34 cellular contexts compared by ENCODE assay signal in the genomic region with DNA sequence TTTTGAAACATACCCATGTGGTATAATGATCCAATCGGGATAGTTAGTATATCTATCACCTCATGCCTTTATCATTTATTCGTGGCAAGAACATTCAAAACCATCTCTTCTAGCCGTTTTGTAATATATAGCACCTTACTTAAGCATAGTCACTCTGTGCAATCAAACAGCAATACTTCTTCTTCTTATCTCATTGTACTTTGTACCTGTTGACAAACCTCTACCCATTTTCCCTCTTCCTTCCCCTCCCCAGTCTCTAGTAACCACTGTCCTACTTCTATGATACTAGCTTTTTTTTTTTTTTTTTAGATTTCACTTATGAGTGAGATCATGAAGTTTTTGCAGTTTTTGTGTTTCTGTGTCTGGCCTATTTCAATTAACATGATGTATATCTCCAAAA.
"Had no signal": no experiment of that assay in that cellular context is flagged by ENCODE, and none has a peak within 500 bp of the region (broad histone marks: within the 10 kb centered on the region; RNA-seq: fewer than 3 reads in every experiment).

No MANE protein-coding gene starts in this region.

- H3K9me3 ChIP-seq: ascending aorta had no signal

- H3K9me3 Mint-ChIP-seq: activated CD4-positive, alpha-beta T cell treated with anti-CD3 and anti-CD28 coated beads, Interleukin-2, amount 10 ng/mL, durations not matched to agents 24 days and 14 days; brain had no signal

- H3K4me3 Mint-ChIP-seq: activated B cell treated with CpG ODN at 0.5 μM for 24 hours; activated CD4-positive, alpha-beta memory T cell treated with anti-CD3 and anti-CD28 coated beads for 36 hours; activated CD4-positive, alpha-beta T cell treated with anti-CD3 and anti-CD28 coated beads, Interleukin-2, amount 10 ng/mL, durations not matched to agents 24 days and 14 days; activated CD8-positive, alpha-beta T cell treated with anti-CD3 and anti-CD28 coated beads for 36 hours; activated naive CD4-positive, alpha-beta T cell treated with anti-CD3 and anti-CD28 coated beads, Interleukin-2, amount 10 ng/mL, durations not matched to agents 7 days and 5 days; activated naive CD4-positive, alpha-beta T cell treated with anti-CD3 and anti-CD28 coated beads, Interleukin-2, amount 50 U/mL, for 24 hours; activated naive CD8-positive, alpha-beta T cell; activated naive CD8-positive, alpha-beta T cell treated with anti-CD3 and anti-CD28 coated beads, Interleukin-2, amount 10 ng/mL, durations not matched to agents 7 days and 5 days; activated naive CD8-positive, alpha-beta T cell treated with anti-CD3 and anti-CD28 coated beads, Interleukin-2, amount 50 U/mL, for 24 hours; activated T-cell treated with anti-CD3 and anti-CD28 coated beads, Interleukin-2, amount 50 U/mL, for 24 hours; brain; central memory CD8-positive, alpha-beta T cell; T-helper 1 cell treated with Interleukin-12 subunit alpha and Interleukin-12 subunit beta and Interleukin-4 antibody, amounts not matched to agents 30 μg/mL and 1 μg/mL, for 36 hours; T-helper 2 cell treated with Interferon-gamma antibody and Interleukin-4, amounts not matched to agents 5 μg/mL and 100 μg/mL, for 36 hours had no signal

- H3K27me3 Mint-ChIP-seq: activated B cell treated with CpG ODN at 0.5 μM for 24 hours; activated CD4-positive, alpha-beta memory T cell treated with anti-CD3 and anti-CD28 coated beads for 36 hours; activated CD4-positive, alpha-beta T cell treated with anti-CD3 and anti-CD28 coated beads, Interleukin-2, amount 10 ng/mL, durations not matched to agents 24 days and 14 days; activated CD8-positive, alpha-beta T cell treated with anti-CD3 and anti-CD28 coated beads for 36 hours; activated naive CD4-positive, alpha-beta T cell treated with anti-CD3 and anti-CD28 coated beads, Interleukin-2, amount 10 ng/mL, durations not matched to agents 7 days and 5 days; activated naive CD4-positive, alpha-beta T cell treated with anti-CD3 and anti-CD28 coated beads, Interleukin-2, amount 50 U/mL, for 24 hours; activated naive CD8-positive, alpha-beta T cell; activated naive CD8-positive, alpha-beta T cell treated with anti-CD3 and anti-CD28 coated beads, Interleukin-2, amount 10 ng/mL, durations not matched to agents 7 days and 5 days; activated naive CD8-positive, alpha-beta T cell treated with anti-CD3 and anti-CD28 coated beads, Interleukin-2, amount 50 U/mL, for 24 hours; activated T-cell treated with anti-CD3 and anti-CD28 coated beads, Interleukin-2, amount 50 U/mL, for 24 hours; central memory CD8-positive, alpha-beta T cell had no signal

- H3K27ac ChIP-seq: ascending aorta, cardiac muscle cell, VCaP had no signal

- H3K4me3 ChIP-seq: ascending aorta, cardiac muscle cell had no signal

- H3K36me3 ChIP-seq: ascending aorta, cardiac muscle cell had no signal

- H3K27ac Mint-ChIP-seq: activated B cell treated with CpG ODN at 0.5 μM for 24 hours; activated CD4-positive, alpha-beta memory T cell treated with anti-CD3 and anti-CD28 coated beads for 36 hours; activated CD4-positive, alpha-beta T cell treated with anti-CD3 and anti-CD28 coated beads, Interleukin-2, amount 10 ng/mL, durations not matched to agents 24 days and 14 days; activated CD8-positive, alpha-beta T cell treated with anti-CD3 and anti-CD28 coated beads for 36 hours; activated naive CD4-positive, alpha-beta T cell treated with anti-CD3 and anti-CD28 coated beads, Interleukin-2, amount 10 ng/mL, durations not matched to agents 7 days and 5 days; activated naive CD4-positive, alpha-beta T cell treated with anti-CD3 and anti-CD28 coated beads, Interleukin-2, amount 50 U/mL, for 24 hours; activated naive CD8-positive, alpha-beta T cell; activated naive CD8-positive, alpha-beta T cell treated with anti-CD3 and anti-CD28 coated beads, Interleukin-2, amount 10 ng/mL, durations not matched to agents 7 days and 5 days; activated naive CD8-positive, alpha-beta T cell treated with anti-CD3 and anti-CD28 coated beads, Interleukin-2, amount 50 U/mL, for 24 hours; activated T-cell treated with anti-CD3 and anti-CD28 coated beads, Interleukin-2, amount 50 U/mL, for 24 hours; activated T-helper 2 cell treated with anti-CD3 and anti-CD28 coated beads, Interferon-gamma antibody, Interleukin-2, Interleukin-4, amounts not matched to agents 10 μg/mL and 5 μg/mL and 100 μg/mL, durations not matched to agents 14 hours and 24 hours and 36 hours; brain; T-helper 1 cell treated with Interleukin-12 subunit alpha and Interleukin-12 subunit beta and Interleukin-4 antibody, amounts not matched to agents 30 μg/mL and 1 μg/mL, for 36 hours; T-helper 2 cell treated with Interferon-gamma antibody and Interleukin-4, amounts not matched to agents 5 μg/mL and 100 μg/mL, for 36 hours had no signal

- H3K4me1 ChIP-seq: ascending aorta had no signal

- H3K27me3 ChIP-seq: ascending aorta, cardiac muscle cell had no signal

- DNase-seq: activated B cell treated with CpG ODN at 0.5 μM for 24 hours; activated CD4-positive, alpha-beta memory T cell treated with anti-CD3 and anti-CD28 coated beads for 36 hours; activated CD4-positive, alpha-beta T cell treated with anti-CD3 and anti-CD28 coated beads for 4 hours; activated CD4-positive, alpha-beta T cell treated with anti-CD3 and anti-CD28 coated beads, Interleukin-2, amount 10 ng/mL, durations not matched to agents 24 days and 14 days; activated CD4-positive, alpha-beta T cell treated with anti-CD3 and anti-CD28 coated beads, Interleukin-2, amount 50 U/mL, for 1 hour; activated CD4-positive, alpha-beta T cell treated with anti-CD3 and anti-CD28 coated beads, Interleukin-2, amount 50 U/mL, for 4 hours; activated CD4-positive, CD25-positive, alpha-beta regulatory T cell treated with anti-CD3 and anti-CD28 coated beads, Interleukin-2, amount 50 U/mL, for 72 hours; activated CD8-positive, alpha-beta memory T cell treated with anti-CD3 and anti-CD28 coated beads, Interleukin-2, amount 50 U/mL, for 4 hours; activated CD8-positive, alpha-beta T cell treated with anti-CD3 and anti-CD28 coated beads for 36 hours; activated effector memory CD4-positive, alpha-beta T cell treated with Interleukin-2 at 50 U/mL for 16 hours; activated gamma-delta T cell; activated naive CD4-positive, alpha-beta T cell treated with anti-CD3 and anti-CD28 coated beads, Interleukin-2, amount 10 ng/mL, durations not matched to agents 7 days and 5 days; activated naive CD4-positive, alpha-beta T cell treated with Interleukin-2 at 50 U/mL for 16 hours; activated naive CD8-positive, alpha-beta T cell treated with anti-CD3 and anti-CD28 coated beads, Interleukin-2, amount 10 ng/mL, durations not matched to agents 7 days and 5 days; activated naive CD8-positive, alpha-beta T cell treated with anti-CD3 and anti-CD28 coated beads, Interleukin-2, amount 50 U/mL, for 24 hours; activated T-cell treated with anti-CD3 and anti-CD28 coated beads, Interleukin-2, amount 50 U/mL, for 24 hours; activated T-cell treated with anti-CD3 and anti-CD28 coated beads, Interleukin-2, amount 50 U/mL, for 48 hours; amygdala; anterior cingulate cortex; caudate nucleus; cerebellar nuclear complex; T-helper 1 cell; T-helper 2 cell; T-helper 9 cell had no signal

- ATAC-seq: activated CD8-positive, alpha-beta T cell treated with anti-CD3 and anti-CD28 coated beads for 36 hours; activated naive CD8-positive, alpha-beta T cell treated with anti-CD3 and anti-CD28 coated beads, Interleukin-2, amount 50 U/mL, for 24 hours had no signal

- H3K36me3 Mint-ChIP-seq: activated CD4-positive, alpha-beta memory T cell treated with anti-CD3 and anti-CD28 coated beads for 36 hours; activated naive CD4-positive, alpha-beta T cell treated with anti-CD3 and anti-CD28 coated beads, Interleukin-2, amount 10 ng/mL, durations not matched to agents 7 days and 5 days; activated naive CD4-positive, alpha-beta T cell treated with anti-CD3 and anti-CD28 coated beads, Interleukin-2, amount 50 U/mL, for 24 hours; activated naive CD8-positive, alpha-beta T cell; activated naive CD8-positive, alpha-beta T cell treated with anti-CD3 and anti-CD28 coated beads, Interleukin-2, amount 10 ng/mL, durations not matched to agents 7 days and 5 days; brain had no signal

- H3K4me1 Mint-ChIP-seq: activated B cell treated with CpG ODN at 0.5 μM for 24 hours; activated CD4-positive, alpha-beta T cell treated with anti-CD3 and anti-CD28 coated beads, Interleukin-2, amount 10 ng/mL, durations not matched to agents 24 days and 14 days; activated naive CD4-positive, alpha-beta T cell treated with anti-CD3 and anti-CD28 coated beads, Interleukin-2, amount 10 ng/mL, durations not matched to agents 7 days and 5 days; activated naive CD4-positive, alpha-beta T cell treated with anti-CD3 and anti-CD28 coated beads, Interleukin-2, amount 50 U/mL, for 24 hours; activated naive CD8-positive, alpha-beta T cell treated with anti-CD3 and anti-CD28 coated beads, Interleukin-2, amount 10 ng/mL, durations not matched to agents 7 days and 5 days; activated naive CD8-positive, alpha-beta T cell treated with anti-CD3 and anti-CD28 coated beads, Interleukin-2, amount 50 U/mL, for 24 hours; brain; central memory CD8-positive, alpha-beta T cell had no signal
